In genomic region chr7:99083733-99084132, GRCh38 we compare ENCODE assay signal across 21 cellular contexts.
"Had no signal": no experiment of that assay in that cellular context is flagged by ENCODE, and none has a peak within 500 bp of the region (broad histone marks: within the 10 kb centered on the region; RNA-seq: fewer than 3 reads in every experiment).

No MANE protein-coding gene starts in this region.

- H3K9me3 ChIP-seq: suprapubic skin, upper lobe of left lung had no signal

- H3K4me3 Mint-ChIP-seq: activated CD4-positive, alpha-beta memory T cell treated with anti-CD3 and anti-CD28 coated beads, Interleukin-2, amount 10 ng/mL, durations not matched to agents 7 days and 5 days; activated T-helper 1 cell treated with anti-CD3 and anti-CD28 coated beads, Interleukin-12 subunit alpha, Interleukin-12 subunit beta, Interleukin-2, Interleukin-4 antibody, amounts not matched to agents 30 ng/mL and 10 ng/mL and 1 ng/mL, durations not matched to agents 14 hours and 24 hours and 36 hours; memory B cell; nephron; T-helper 1 cell treated with Interleukin-12 subunit alpha and Interleukin-12 subunit beta and Interleukin-4 antibody, amounts not matched to agents 30 μg/mL and 1 μg/mL, for 36 hours had no signal

- H3K27ac Mint-ChIP-seq: activated CD4-positive, alpha-beta memory T cell treated with anti-CD3 and anti-CD28 coated beads, Interleukin-2, amount 10 ng/mL, durations not matched to agents 7 days and 5 days; activated T-helper 1 cell treated with anti-CD3 and anti-CD28 coated beads, Interleukin-12 subunit alpha, Interleukin-12 subunit beta, Interleukin-2, Interleukin-4 antibody, amounts not matched to agents 30 ng/mL and 10 ng/mL and 1 ng/mL, durations not matched to agents 14 hours and 24 hours and 36 hours; memory B cell; T-helper 1 cell treated with Interleukin-12 subunit alpha and Interleukin-12 subunit beta and Interleukin-4 antibody, amounts not matched to agents 30 μg/mL and 1 μg/mL, for 36 hours had no signal

- ATAC-seq: heart left ventricle; sciatic nerve; stimulated activated naive CD8-positive, alpha-beta T cell treated with anti-CD3 and anti-CD28 coated beads, Interleukin-15, Interleukin-2, amounts not matched to agents 100 U/mL and 50 U/mL, for 24 hours had no signal

- H3K27me3 Mint-ChIP-seq: activated CD4-positive, alpha-beta memory T cell treated with anti-CD3 and anti-CD28 coated beads, Interleukin-2, amount 10 ng/mL, durations not matched to agents 7 days and 5 days; memory B cell had no signal

- H3K27ac ChIP-seq: cardiac muscle cell, heart left ventricle, suprapubic skin, upper lobe of left lung had no signal

- FAIRE-seq: astrocyte, colon, frontal cortex, TTC549 had no signal

- H3K27me3 ChIP-seq: cardiac muscle cell, heart left ventricle, suprapubic skin, upper lobe of left lung had no signal

- H3K4me3 ChIP-seq: cardiac muscle cell, heart left ventricle, suprapubic skin, upper lobe of left lung had no signal

- H3K36me3 ChIP-seq: cardiac muscle cell, suprapubic skin, upper lobe of left lung had no signal

- DNase-seq: activated CD4-positive, alpha-beta memory T cell treated with anti-CD3 and anti-CD28 coated beads, Interleukin-2, amount 10 ng/mL, durations not matched to agents 7 days and 5 days; activated CD4-positive, alpha-beta T cell treated with anti-CD3 and anti-CD28 coated beads for 1 hour; activated CD8-positive, alpha-beta memory T cell treated with anti-CD3 and anti-CD28 coated beads, Interleukin-2, amount 50 U/mL, for 48 hours; activated naive CD4-positive, alpha-beta T cell; effector CD8-positive, alpha-beta T cell; heart left ventricle; stimulated activated CD4-positive, alpha-beta T cell treated with anti-CD3 and anti-CD28 coated beads, Interleukin-4, amount 100 ng/mL, for 1 hour; stimulated activated CD8-positive, alpha-beta memory T cell treated with anti-CD3 and anti-CD28 coated beads, Interleukin-4, amount 100 ng/mL, for 48 hours; stimulated activated naive CD8-positive, alpha-beta T cell treated with anti-CD3 and anti-CD28 coated beads, Interleukin-15, Interleukin-2, amounts not matched to agents 100 U/mL and 50 U/mL, for 24 hours; upper lobe of left lung had no signal
